30 cellular contexts compared by ENCODE assay signal in the genomic region with DNA sequence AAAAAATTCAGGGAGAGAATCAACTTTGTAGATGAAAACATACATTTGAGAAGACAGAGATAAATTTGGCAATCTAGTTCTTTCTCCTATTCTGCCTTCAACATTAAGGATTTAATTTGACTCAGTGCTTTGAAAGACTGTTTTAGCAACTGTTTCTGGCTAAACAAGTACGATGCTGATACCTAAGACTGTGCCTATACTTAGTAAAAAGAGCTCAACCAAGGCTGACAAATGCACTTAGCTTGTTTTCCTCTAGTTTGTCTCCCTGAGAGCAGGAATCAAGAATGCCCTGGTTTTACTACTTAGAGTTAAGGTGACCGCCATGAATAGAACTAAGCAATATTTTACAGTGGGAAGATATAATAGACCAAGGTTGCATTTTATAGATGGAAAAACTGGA.
"Had no signal": no experiment of that assay in that cellular context is flagged by ENCODE, and none has a peak within 500 bp of the region (broad histone marks: within the 10 kb centered on the region; RNA-seq: fewer than 3 reads in every experiment).

No MANE protein-coding gene starts in this region.

- H3K27ac Mint-ChIP-seq: activated CD4-positive, alpha-beta memory T cell treated with anti-CD3 and anti-CD28 coated beads, Interleukin-2, amount 10 ng/mL, durations not matched to agents 7 days and 5 days; activated CD4-positive, alpha-beta T cell treated with anti-CD3 and anti-CD28 coated beads, Interleukin-2, amount 10 ng/mL, durations not matched to agents 24 days and 14 days; activated naive CD4-positive, alpha-beta T cell treated with anti-CD3 and anti-CD28 coated beads, Interleukin-2, amount 10 ng/mL, durations not matched to agents 7 days and 5 days; activated naive CD8-positive, alpha-beta T cell treated with anti-CD3 and anti-CD28 coated beads, Interleukin-2, amount 10 ng/mL, durations not matched to agents 7 days and 5 days; activated T-cell treated with anti-CD3 and anti-CD28 coated beads, Interleukin-2, amount 50 U/mL, for 24 hours; immature natural killer cell; natural killer cell treated with Interleukin-12 subunit alpha and Interleukin-12 subunit beta and Interleukin-15 and Interleukin-18, amount 100 ng/mL, for 72 hours; stimulated activated naive B cell treated with anti-CD40 and anti-IgM and Interleukin-4, amounts not matched to agents 10 μg/mL and 1 μg/mL and 100 μg/mL, for 72 hours had no signal

- H3K4me3 ChIP-seq: breast epithelium, esophagus squamous epithelium, lower lobe of right lung, skin epidermis, stomach had no signal

- H3K27ac ChIP-seq: breast epithelium, lower lobe of right lung, skin epidermis, stomach had no signal

- H3K9me3 Mint-ChIP-seq: activated CD4-positive, alpha-beta memory T cell treated with anti-CD3 and anti-CD28 coated beads, Interleukin-2, amount 10 ng/mL, durations not matched to agents 7 days and 5 days; activated CD4-positive, alpha-beta T cell treated with anti-CD3 and anti-CD28 coated beads, Interleukin-2, amount 10 ng/mL, durations not matched to agents 24 days and 14 days; activated naive CD4-positive, alpha-beta T cell treated with anti-CD3 and anti-CD28 coated beads, Interleukin-2, amount 10 ng/mL, durations not matched to agents 7 days and 5 days; activated naive CD8-positive, alpha-beta T cell treated with anti-CD3 and anti-CD28 coated beads, Interleukin-2, amount 10 ng/mL, durations not matched to agents 7 days and 5 days; activated T-cell treated with anti-CD3 and anti-CD28 coated beads, Interleukin-2, amount 50 U/mL, for 24 hours; central memory CD8-positive, alpha-beta T cell; immature natural killer cell; natural killer cell treated with Interleukin-12 subunit alpha and Interleukin-12 subunit beta and Interleukin-15 and Interleukin-18, amount 100 ng/mL, for 72 hours; stimulated activated naive B cell treated with anti-CD40 and anti-IgM and Interleukin-4, amounts not matched to agents 10 μg/mL and 1 μg/mL and 100 μg/mL, for 72 hours had no signal

- ATAC-seq: lower lobe of right lung; natural killer cell treated with Interleukin-12 subunit alpha and Interleukin-12 subunit beta and Interleukin-15 and Interleukin-18, amount 100 ng/mL, for 72 hours; sciatic nerve; stimulated activated naive B cell treated with anti-CD40 and anti-IgM and Interleukin-4, amounts not matched to agents 10 μg/mL and 1 μg/mL and 100 μg/mL, for 72 hours had no signal

- FAIRE-seq: kidney, urothelium cell line had no signal

- H3K4me1 ChIP-seq: breast epithelium had no signal

- H3K4me3 Mint-ChIP-seq: activated CD4-positive, alpha-beta memory T cell treated with anti-CD3 and anti-CD28 coated beads, Interleukin-2, amount 10 ng/mL, durations not matched to agents 7 days and 5 days; activated CD4-positive, alpha-beta T cell treated with anti-CD3 and anti-CD28 coated beads, Interleukin-2, amount 10 ng/mL, durations not matched to agents 24 days and 14 days; activated naive CD4-positive, alpha-beta T cell treated with anti-CD3 and anti-CD28 coated beads, Interleukin-2, amount 10 ng/mL, durations not matched to agents 7 days and 5 days; activated naive CD8-positive, alpha-beta T cell treated with anti-CD3 and anti-CD28 coated beads, Interleukin-2, amount 10 ng/mL, durations not matched to agents 7 days and 5 days; activated T-cell treated with anti-CD3 and anti-CD28 coated beads, Interleukin-2, amount 50 U/mL, for 24 hours; central memory CD8-positive, alpha-beta T cell; immature natural killer cell; natural killer cell treated with Interleukin-12 subunit alpha and Interleukin-12 subunit beta and Interleukin-15 and Interleukin-18, amount 100 ng/mL, for 72 hours; stimulated activated naive B cell treated with anti-CD40 and anti-IgM and Interleukin-4, amounts not matched to agents 10 μg/mL and 1 μg/mL and 100 μg/mL, for 72 hours had no signal

- H3K9me3 ChIP-seq: breast epithelium, esophagus squamous epithelium, lower lobe of right lung, stomach had no signal

- DNase-seq: activated CD4-positive, alpha-beta memory T cell treated with anti-CD3 and anti-CD28 coated beads, Interleukin-2, amount 10 ng/mL, durations not matched to agents 7 days and 5 days; activated CD4-positive, alpha-beta T cell treated with anti-CD3 and anti-CD28 coated beads, Interleukin-2, amount 10 ng/mL, durations not matched to agents 24 days and 14 days; activated CD4-positive, CD25-positive, alpha-beta regulatory T cell treated with anti-CD3 and anti-CD28 coated beads, Interleukin-2, amount 50 U/mL, for 72 hours; activated CD8-positive, alpha-beta memory T cell treated with anti-CD3 and anti-CD28 coated beads, Interleukin-2, amount 50 U/mL, for 48 hours; activated gamma-delta T cell; activated naive CD4-positive, alpha-beta T cell treated with anti-CD3 and anti-CD28 coated beads, Interleukin-2, amount 10 ng/mL, durations not matched to agents 7 days and 5 days; activated naive CD8-positive, alpha-beta T cell treated with anti-CD3 and anti-CD28 coated beads, Interleukin-2, amount 10 ng/mL, durations not matched to agents 7 days and 5 days; activated T-cell treated with anti-CD3 and anti-CD28 coated beads, Interleukin-2, amount 50 U/mL, for 24 hours; dermis blood vessel endothelial cell; effector CD4-positive, alpha-beta T cell; esophagus squamous epithelium; foreskin melanocyte; glutamatergic neuron; hippocampal formation; immature natural killer cell; kidney; lower lobe of right lung; mesenchymal stem cell; posterior cingulate gyrus; stimulated activated CD4-positive, alpha-beta T cell treated with anti-CD3 and anti-CD28 coated beads, Interleukin-4, amount 100 ng/mL, for 4 hours; stimulated activated CD8-positive, alpha-beta memory T cell treated with anti-CD3 and anti-CD28 coated beads, Interleukin-4, amount 100 ng/mL, for 48 hours; stimulated activated naive B cell treated with anti-CD40 and anti-IgM and Interleukin-4, amounts not matched to agents 10 μg/mL and 1 μg/mL and 100 μg/mL, for 72 hours; stomach; T-helper 2 cell had no signal

- H3K36me3 ChIP-seq: breast epithelium, esophagus squamous epithelium, lower lobe of right lung, stomach had no signal

- H3K27me3 ChIP-seq: breast epithelium, esophagus squamous epithelium, stomach had no signal

- H3K36me3 Mint-ChIP-seq: activated naive CD4-positive, alpha-beta T cell treated with anti-CD3 and anti-CD28 coated beads, Interleukin-2, amount 10 ng/mL, durations not matched to agents 7 days and 5 days; activated naive CD8-positive, alpha-beta T cell treated with anti-CD3 and anti-CD28 coated beads, Interleukin-2, amount 10 ng/mL, durations not matched to agents 7 days and 5 days; immature natural killer cell; natural killer cell treated with Interleukin-12 subunit alpha and Interleukin-12 subunit beta and Interleukin-15 and Interleukin-18, amount 100 ng/mL, for 72 hours; stimulated activated naive B cell treated with anti-CD40 and anti-IgM and Interleukin-4, amounts not matched to agents 10 μg/mL and 1 μg/mL and 100 μg/mL, for 72 hours had no signal

- H3K4me1 Mint-ChIP-seq: activated CD4-positive, alpha-beta memory T cell treated with anti-CD3 and anti-CD28 coated beads, Interleukin-2, amount 10 ng/mL, durations not matched to agents 7 days and 5 days; activated CD4-positive, alpha-beta T cell treated with anti-CD3 and anti-CD28 coated beads, Interleukin-2, amount 10 ng/mL, durations not matched to agents 24 days and 14 days; activated naive CD4-positive, alpha-beta T cell treated with anti-CD3 and anti-CD28 coated beads, Interleukin-2, amount 10 ng/mL, durations not matched to agents 7 days and 5 days; activated naive CD8-positive, alpha-beta T cell treated with anti-CD3 and anti-CD28 coated beads, Interleukin-2, amount 10 ng/mL, durations not matched to agents 7 days and 5 days; central memory CD8-positive, alpha-beta T cell; immature natural killer cell; stimulated activated naive B cell treated with anti-CD40 and anti-IgM and Interleukin-4, amounts not matched to agents 10 μg/mL and 1 μg/mL and 100 μg/mL, for 72 hours had no signal
